Comparison of ENCODE assay signal across 28 cellular contexts in the genomic region with DNA sequence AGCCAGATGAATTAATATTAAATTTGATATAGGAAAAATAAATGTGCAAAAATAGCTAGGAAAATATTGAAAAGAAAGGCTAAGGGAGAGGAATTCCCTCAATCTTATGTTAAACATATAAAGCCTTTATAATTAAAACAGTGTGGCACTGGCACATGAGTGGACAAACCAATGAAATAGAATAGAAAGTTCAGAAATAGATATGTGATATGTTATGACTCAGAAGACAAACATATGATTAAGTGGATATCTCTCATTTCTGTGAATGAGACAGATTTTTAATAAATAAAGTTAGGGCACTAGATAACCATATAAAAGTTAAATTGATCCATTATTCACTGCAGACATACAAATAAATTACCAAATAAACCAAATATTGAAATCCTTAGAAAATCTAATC.
"Had no signal": no experiment of that assay in that cellular context is flagged by ENCODE, and none has a peak within 500 bp of the region (broad histone marks: within the 10 kb centered on the region; RNA-seq: fewer than 3 reads in every experiment).

No MANE protein-coding gene starts in this region.

- H3K27ac Mint-ChIP-seq: nephron; neural progenitor cell; progenitor cell of endocrine pancreas; stimulated activated effector memory CD8-positive, alpha-beta T cell treated with anti-CD3 and anti-CD28 coated beads, Interleukin-12 subunit alpha, Interleukin-12 subunit beta, amount 100 ng/mL, for 72 hours; stimulated activated naive B cell treated with anti-CD40 and anti-IgM and Interleukin-4, amounts not matched to agents 10 μg/mL and 1 μg/mL and 100 μg/mL, for 72 hours; stimulated activated naive CD8-positive, alpha-beta T cell treated with anti-CD3 and anti-CD28 coated beads, Interleukin-15, Interleukin-2, amounts not matched to agents 100 ng/mL and 50 ng/mL, for 24 hours had no signal

- H3K36me3 Mint-ChIP-seq: neural progenitor cell; stimulated activated effector memory CD8-positive, alpha-beta T cell treated with anti-CD3 and anti-CD28 coated beads, Interleukin-12 subunit alpha, Interleukin-12 subunit beta, amount 100 ng/mL, for 72 hours; stimulated activated naive B cell treated with anti-CD40 and anti-IgM and Interleukin-4, amounts not matched to agents 10 μg/mL and 1 μg/mL and 100 μg/mL, for 72 hours had no signal

- H3K79me2 ChIP-seq: parathyroid adenoma had no signal

- DNase-seq: occipital lobe; ovary; posterior cingulate gyrus; psoas muscle; right cardiac atrium; right lobe of liver; sigmoid colon; small intestine; stimulated activated CD4-positive, alpha-beta T cell treated with anti-CD3 and anti-CD28 coated beads, Interleukin-15, amount 100 ng/mL, for 24 hours; stimulated activated CD4-positive, alpha-beta T cell treated with anti-CD3 and anti-CD28 coated beads, Interleukin-2, amount 100 ng/mL, for 24 hours; stimulated activated CD4-positive, alpha-beta T cell treated with anti-CD3 and anti-CD28 coated beads, Interleukin-2, amount 100 ng/mL, for 48 hours; stimulated activated CD4-positive, alpha-beta T cell treated with anti-CD3 and anti-CD28 coated beads, Interleukin-4, amount 100 ng/mL, for 24 hours; stimulated activated naive B cell treated with anti-CD40 and anti-IgM and Interleukin-4, amounts not matched to agents 10 μg/mL and 1 μg/mL and 100 μg/mL, for 72 hours; stimulated activated naive CD4-positive, alpha-beta T cell treated with Interleukin-2 at 50 U/mL for 16 hours; stomach; thyroid gland; trophoblast cell; upper lobe of left lung had no signal

- H3K9me3 ChIP-seq: ovary, psoas muscle, right lobe of liver, sigmoid colon, thoracic aorta, thyroid gland, upper lobe of left lung, vagina had no signal

- FAIRE-seq: urothelium cell line had no signal

- H3K27ac ChIP-seq: neural progenitor cell, ovary, parathyroid adenoma, psoas muscle, right lobe of liver, sigmoid colon, stomach, thoracic aorta, thyroid gland, tibial nerve, upper lobe of left lung, vagina had no signal

- ATAC-seq: psoas muscle; right cardiac atrium; right lobe of liver; stimulated activated effector memory CD8-positive, alpha-beta T cell treated with anti-CD3 and anti-CD28 coated beads, Interleukin-12 subunit alpha, Interleukin-12 subunit beta, amount 100 ng/mL, for 72 hours; stimulated activated naive B cell treated with anti-CD40 and anti-IgM and Interleukin-4, amounts not matched to agents 10 μg/mL and 1 μg/mL and 100 μg/mL, for 72 hours had no signal

- H3K4me2 ChIP-seq: neural progenitor cell had no signal

- H3K4me3 Mint-ChIP-seq: nephron; neural progenitor cell; stimulated activated effector memory CD8-positive, alpha-beta T cell treated with anti-CD3 and anti-CD28 coated beads, Interleukin-12 subunit alpha, Interleukin-12 subunit beta, amount 100 ng/mL, for 72 hours; stimulated activated naive B cell treated with anti-CD40 and anti-IgM and Interleukin-4, amounts not matched to agents 10 μg/mL and 1 μg/mL and 100 μg/mL, for 72 hours; stimulated activated naive CD8-positive, alpha-beta T cell treated with anti-CD3 and anti-CD28 coated beads, Interleukin-15, Interleukin-2, amounts not matched to agents 100 ng/mL and 50 ng/mL, for 24 hours had no signal

- H3K36me3 ChIP-seq: neural progenitor cell, ovary, right lobe of liver, sigmoid colon, stomach, thoracic aorta, thyroid gland, tibial nerve, upper lobe of left lung, vagina had no signal

- H3K27me3 Mint-ChIP-seq: progenitor cell of endocrine pancreas; stimulated activated naive B cell treated with anti-CD40 and anti-IgM and Interleukin-4, amounts not matched to agents 10 μg/mL and 1 μg/mL and 100 μg/mL, for 72 hours; stimulated activated naive CD8-positive, alpha-beta T cell treated with anti-CD3 and anti-CD28 coated beads, Interleukin-15, Interleukin-2, amounts not matched to agents 100 ng/mL and 50 ng/mL, for 24 hours had no signal

- H3K4me3 ChIP-seq: neural progenitor cell, ovary, psoas muscle, right lobe of liver, sigmoid colon, stomach, thoracic aorta, thyroid gland, tibial nerve, upper lobe of left lung, vagina had no signal

- H2AFZ ChIP-seq: neural progenitor cell, parathyroid adenoma had no signal

- H3K9me3 Mint-ChIP-seq: nephron had no signal

- H3K4me1 ChIP-seq: neural progenitor cell, parathyroid adenoma, psoas muscle, sigmoid colon, stomach, thyroid gland, tibial nerve, upper lobe of left lung, vagina had no signal

- H3K9ac ChIP-seq: neural progenitor cell, parathyroid adenoma had no signal

- H3K4me1 Mint-ChIP-seq: nephron; stimulated activated effector memory CD8-positive, alpha-beta T cell treated with anti-CD3 and anti-CD28 coated beads, Interleukin-12 subunit alpha, Interleukin-12 subunit beta, amount 100 ng/mL, for 72 hours had no signal

- H3K27me3 ChIP-seq: neural progenitor cell, ovary, right lobe of liver, sigmoid colon, stomach, thyroid gland, tibial nerve, upper lobe of left lung, vagina had no signal
